In genomic region chr16:68081796-68082567, GRCh38 we compare ENCODE assay signal across 11 cellular contexts. TPM values are rescaled to one million over a fixed set of nuclear protein-coding genes. Genes with fewer than 3 reads are reported as not detected.
DNase-seq lines count a peak whose midpoint lies in the region; ATAC-seq and TF ChIP-seq lines count a peak whose summit lies in the region.
"Had no signal": no experiment of that assay in that cellular context is flagged by ENCODE, and none has a peak within 500 bp of the region (broad histone marks: within the 10 kb centered on the region; RNA-seq: fewer than 3 reads in every experiment).

No MANE protein-coding gene starts in this region.

- BruUV-seq in MCF 10A (replicated peaks; lab: Mats Ljungman, UMichigan): no TSS peak
- no TSS peak for BruUV-seq in mammary epithelial cell (replicated peaks; lab: Mats Ljungman, UMichigan)

- dilution Hi-C loops in mammary epithelial cell (cut with HindIII; ENCODE audit: low sequenced_read_pairs): no loop called here

- H3K27me3 Mint-ChIP-seq in MCF 10A (ENCODE audit: insufficient read depth, unreplicated experiment): no peaks in the 10 kb centered on the region
- peaks cover 2% of the 10 kb centered on the region for H3K27me3 Mint-ChIP-seq in activated T-helper 1 cell treated with anti-CD3 and anti-CD28 coated beads, Interleukin-12 subunit alpha, Interleukin-12 subunit beta, Interleukin-2, Interleukin-4 antibody, amounts not matched to agents 30 ng/mL and 10 ng/mL and 1 ng/mL, durations not matched to agents 14 hours and 24 hours and 36 hours (ENCODE audit: insufficient read depth)

- peak in 1 of 2 donors; percentile 38 for TF ChIP-seq POLR2A in thyroid gland (IDR thresholded peaks at IDR 0.05)

- TF ChIP-seq CTCF in MCF 10A (IDR thresholded peaks at IDR 0.05; ENCODE audit: unreplicated experiment): no peak
- TF ChIP-seq CTCF in mammary epithelial cell (conservative IDR thresholded peaks at IDR 0.05 in 1 of 2, IDR thresholded peaks at IDR 0.05 in 1 of 2; ENCODE audit: extremely low read depth in 1 of 2, insufficient read depth in 1 of 2, low read depth in 1 of 2, low read length in 2 of 2): no peak
- TF ChIP-seq CTCF in thyroid gland (IDR thresholded peaks at IDR 0.05): no peak

- no peak for ATAC-seq in HG02588 (IDR thresholded peaks at IDR 0.05; ENCODE audit: unreplicated experiment)
- no peak for ATAC-seq in HG03432 (IDR thresholded peaks at IDR 0.05; ENCODE audit: unreplicated experiment)

- H3K4me3 Mint-ChIP-seq in MCF 10A (ENCODE audit: unreplicated experiment): no peak overlapping the region
- H3K4me3 Mint-ChIP-seq in activated T-helper 1 cell treated with anti-CD3 and anti-CD28 coated beads, Interleukin-12 subunit alpha, Interleukin-12 subunit beta, Interleukin-2, Interleukin-4 antibody, amounts not matched to agents 30 ng/mL and 10 ng/mL and 1 ng/mL, durations not matched to agents 14 hours and 24 hours and 36 hours: peak overlapping the region; percentile 57

- H3K27ac ChIP-seq in mammary epithelial cell (ENCODE audit: insufficient read depth, low read depth, low read length) (no peak overlapping the region), thyroid gland (peak overlapping the region; percentile 78 to 95 (median 90))

- POLR2A ChIA-PET in MCF 10A (lab: Yijun Ruan, JAX): interaction anchor here (7.9 kb wide), 1 partner anchor 10 kb away, joined by 104 read pairs; no protein-coding TSS in a partner anchor

- no peaks in the 10 kb centered on the region for H4K20me1 ChIP-seq in mammary epithelial cell (ENCODE audit: insufficient read depth, low read length)

- peaks cover 18% of the 10 kb centered on the region for H3K79me2 ChIP-seq in mammary epithelial cell (ENCODE audit: insufficient read depth, low read length)

- no peak overlapping the region for H2AFZ ChIP-seq in mammary epithelial cell (ENCODE audit: low read depth, low read length)

- H3K4me1 Mint-ChIP-seq in MCF 10A (ENCODE audit: insufficient read depth, unreplicated experiment): peaks cover 5% of the 10 kb centered on the region
- peaks cover 72% of the 10 kb centered on the region for H3K4me1 Mint-ChIP-seq in activated T-helper 1 cell treated with anti-CD3 and anti-CD28 coated beads, Interleukin-12 subunit alpha, Interleukin-12 subunit beta, Interleukin-2, Interleukin-4 antibody, amounts not matched to agents 30 ng/mL and 10 ng/mL and 1 ng/mL, durations not matched to agents 14 hours and 24 hours and 36 hours (ENCODE audit: low read depth)

- H3K4me3 ChIP-seq in mammary epithelial cell (replicated peaks in 1 of 3; ENCODE audit: insufficient read depth in 1 of 3, low read depth in 2 of 3, low read length in 3 of 3) (no peak overlapping the region), thyroid gland (replicated peaks in 1 of 3) (no peak overlapping the region)

- H3K4me1 ChIP-seq in mammary epithelial cell (ENCODE audit: insufficient read depth, low read length): peaks cover 17% of the 10 kb centered on the region
- peaks cover 48 to 62% of the 10 kb centered on the region in 2 donors for H3K4me1 ChIP-seq in thyroid gland

- H3K36me3 ChIP-seq in mammary epithelial cell (ENCODE audit: insufficient read depth, low read length) (peaks cover 2% of the 10 kb centered on the region), thyroid gland (no peaks in the 10 kb centered on the region)

- intact Hi-C loops in MCF 10A (cut with micrococcal nuclease) (no loop called here), mammary epithelial cell (cut with micrococcal nuclease) (no loop called here), thyroid gland (cut with DNase I) (no loop called here)
- intact Hi-C loops in activated T-helper 1 cell treated with anti-CD3 and anti-CD28 coated beads, Interleukin-12 subunit alpha, Interleukin-12 subunit beta, Interleukin-2, Interleukin-4 antibody, amounts not matched to agents 30 ng/mL and 10 ng/mL and 1 ng/mL, durations not matched to agents 14 hours and 24 hours and 36 hours (cut with micrococcal nuclease): loop anchor here (5.0 to 10.0 kb wide), 2 partner anchors 145 to 837 kb away; partner anchors contain the start of genes FHOD1, PSMB10 and SLC9A5

- no peak overlapping the region for H3K4me2 ChIP-seq in mammary epithelial cell (ENCODE audit: insufficient read depth, low read depth, low read length)

- H3K9me3 ChIP-seq in mammary epithelial cell (replicated peaks; ENCODE audit: insufficient read depth, low read length) (no peaks in the 10 kb centered on the region), thyroid gland (no peaks in the 10 kb centered on the region)

- CTCF ChIA-PET in MCF 10A (lab: Yijun Ruan, JAX): no interaction called here
- CTCF ChIA-PET in mammary epithelial cell (lab: Charles Lee; ENCODE audit: low non-redundant PET): no interaction called here

- H3K9ac ChIP-seq in mammary epithelial cell (ENCODE audit: insufficient read depth, low read length): no peak overlapping the region

- in situ Hi-C loops in mammary epithelial cell (cut with MboI; ENCODE audit: low sequenced_read_pairs in 2 of 2): loop anchor here in 1 of 2 donors (25.0 kb wide), 1 partner anchor 255 kb away; no protein-coding TSS in a partner anchor

- H3K27me3 ChIP-seq in mammary epithelial cell (ENCODE audit: insufficient read depth, low read length) (no peaks in the 10 kb centered on the region), thyroid gland (no peaks in the 10 kb centered on the region)

- H3K27ac Mint-ChIP-seq in MCF 10A (ENCODE audit: low read depth, unreplicated experiment): peak overlapping the region; percentile 2
- H3K27ac Mint-ChIP-seq in activated T-helper 1 cell treated with anti-CD3 and anti-CD28 coated beads, Interleukin-12 subunit alpha, Interleukin-12 subunit beta, Interleukin-2, Interleukin-4 antibody, amounts not matched to agents 30 ng/mL and 10 ng/mL and 1 ng/mL, durations not matched to agents 14 hours and 24 hours and 36 hours: peak overlapping the region; percentile 90

- H3K36me3 Mint-ChIP-seq in MCF 10A (ENCODE audit: insufficient read depth, unreplicated experiment): peaks cover 11% of the 10 kb centered on the region
- H3K36me3 Mint-ChIP-seq in activated T-helper 1 cell treated with anti-CD3 and anti-CD28 coated beads, Interleukin-12 subunit alpha, Interleukin-12 subunit beta, Interleukin-2, Interleukin-4 antibody, amounts not matched to agents 30 ng/mL and 10 ng/mL and 1 ng/mL, durations not matched to agents 14 hours and 24 hours and 36 hours (ENCODE audit: low read depth): peaks cover 23% of the 10 kb centered on the region

- no peaks in the 10 kb centered on the region for H3K9me3 Mint-ChIP-seq in MCF 10A (ENCODE audit: unreplicated experiment)
- no peaks in the 10 kb centered on the region for H3K9me3 Mint-ChIP-seq in activated T-helper 1 cell treated with anti-CD3 and anti-CD28 coated beads, Interleukin-12 subunit alpha, Interleukin-12 subunit beta, Interleukin-2, Interleukin-4 antibody, amounts not matched to agents 30 ng/mL and 10 ng/mL and 1 ng/mL, durations not matched to agents 14 hours and 24 hours and 36 hours

- DNase-seq in MCF 10A (ENCODE audit: unreplicated experiment) (no peak), mammary epithelial cell (no peak), mesenteric fat pad (ENCODE audit: low spot score) (peak; percentile 73), thyroid gland (peak; percentile 88 to 91), DMS53 treated with DMSO at 0.1 percent for 48 hours (lab: John Stamatoyannopoulos, UW; ENCODE audit: unreplicated experiment) (no peak)
- DNase-seq in activated T-helper 1 cell treated with anti-CD3 and anti-CD28 coated beads, Interleukin-12 subunit alpha, Interleukin-12 subunit beta, Interleukin-2, Interleukin-4 antibody, amounts not matched to agents 30 ng/mL and 10 ng/mL and 1 ng/mL, durations not matched to agents 14 hours and 24 hours and 36 hours (ENCODE audit: low spot score): no peak
- DNase-seq: effector CD4-positive, alpha-beta T cell; NCI-H1694; substantia nigra had no signal

RNA-seq across cellular contexts. Expression of gene NFATC3, which starts 3.2 kb away (rescaled TPM):
- 18.5 and 24.1 TPM in 2 replicates for total RNA-seq in MCF 10A (2022)
- 10 to 100 TPM; 19.2 to 27.3 TPM for total RNA-seq in mammary epithelial cell
- polyA plus RNA-seq in mammary epithelial cell: 9.9 TPM
- 46.6 TPM for polyA minus RNA-seq in mammary epithelial cell
- total RNA-seq in activated T-helper 1 cell treated with anti-CD3 and anti-CD28 coated beads, Interleukin-12 subunit alpha, Interleukin-12 subunit beta, Interleukin-2, Interleukin-4 antibody, amounts not matched to agents 30 ng/mL and 10 ng/mL and 1 ng/mL, durations not matched to agents 14 hours and 24 hours and 36 hours: 152 and 157 TPM in 2 replicates
- total RNA-seq in mesenteric fat pad: 38.2 TPM
- 100 to 1,000 TPM in 1 of 4 donors, 10 to 100 TPM in 3; 67.7 to 107 (median 71.7) TPM for total RNA-seq in thyroid gland

RNA-seq across cellular contexts. Expression of gene DUS2, which starts 58.9 kb away (rescaled TPM):
- total RNA-seq in MCF 10A (2022) (24.2 and 26.4 TPM in 2 replicates), mammary epithelial cell (10 to 100 TPM; 16.5 to 22.9 TPM), mesenteric fat pad (17.4 TPM), thyroid gland (10 to 100 TPM; 10.0 to 14.1 (median 12.9) TPM)
- 20.8 TPM for polyA plus RNA-seq in mammary epithelial cell
- polyA minus RNA-seq in mammary epithelial cell: 4.9 TPM
- total RNA-seq in activated T-helper 1 cell treated with anti-CD3 and anti-CD28 coated beads, Interleukin-12 subunit alpha, Interleukin-12 subunit beta, Interleukin-2, Interleukin-4 antibody, amounts not matched to agents 30 ng/mL and 10 ng/mL and 1 ng/mL, durations not matched to agents 14 hours and 24 hours and 36 hours: 34.7 and 37.2 TPM in 2 replicates

RNA-seq across cellular contexts. Expression of gene DDX28, which starts 59.0 kb away (rescaled TPM):
- total RNA-seq in MCF 10A (2022): 9.3 and 11.7 TPM in 2 replicates
- 10 to 100 TPM in 1 of 2 donors, 1 to 10 TPM in 1; 9.7 to 10.1 TPM for total RNA-seq in mammary epithelial cell
- polyA plus RNA-seq in mammary epithelial cell: 14.6 TPM
- 6.5 TPM for polyA minus RNA-seq in mammary epithelial cell
- total RNA-seq in activated T-helper 1 cell treated with anti-CD3 and anti-CD28 coated beads, Interleukin-12 subunit alpha, Interleukin-12 subunit beta, Interleukin-2, Interleukin-4 antibody, amounts not matched to agents 30 ng/mL and 10 ng/mL and 1 ng/mL, durations not matched to agents 14 hours and 24 hours and 36 hours: 28.2 and 28.4 TPM in 2 replicates
- total RNA-seq in mesenteric fat pad: 7.8 TPM
- 10 to 100 TPM in 1 of 4 donors, 1 to 10 TPM in 3; 4.2 to 10.0 (median 6.6) TPM for total RNA-seq in thyroid gland

Comparison
In these comparisons a context has a peak if more than half of its experiments do, and no peak if none do; other contexts are left out.
1. DNase-seq: peak in mesenteric fat pad (single experiment) and thyroid gland (2 of 2); none in MCF 10A (single experiment), mammary epithelial cell (single experiment), activated T-helper 1 cell treated with anti-CD3 and anti-CD28 coated beads, Interleukin-12 subunit alpha, Interleukin-12 subunit beta, Interleukin-2, Interleukin-4 antibody, amounts not matched to agents 30 ng/mL and 10 ng/mL and 1 ng/mL, durations not matched to agents 14 hours and 24 hours and 36 hours (single experiment) and DMS53 treated with DMSO at 0.1 percent for 48 hours (single experiment).